ENCODE assay signal across 16 cellular contexts in genomic region chr6:144307880-144308279, GRCh38. TPM values are rescaled to one million over a fixed set of nuclear protein-coding genes. Genes with fewer than 3 reads are reported as not detected.
DNase-seq lines count a peak whose midpoint lies in the region; ATAC-seq, FAIRE-seq and TF ChIP-seq lines count a peak whose summit lies in the region.
"Had no signal": no experiment of that assay in that cellular context is flagged by ENCODE, and none has a peak within 500 bp of the region (broad histone marks: within the 10 kb centered on the region; RNA-seq: fewer than 3 reads in every experiment).

No MANE protein-coding gene starts in this region.

- no peak overlapping the region for H3K9ac ChIP-seq in H1 (replicated peaks in 1 of 4; ENCODE audit: extremely low read depth in 1 of 4, low read depth in 3 of 4, low read length in 3 of 4)

- H4K20me1 ChIP-seq in GM23338 (replicated peaks; ENCODE audit: insufficient read depth) (no peaks in the 10 kb centered on the region), H1 (replicated peaks in 1 of 2; ENCODE audit: control insufficient read depth in 1 of 2, insufficient read depth in 2 of 2, low read length in 2 of 2) (peaks cover 0 to 3% of the 10 kb centered on the region in 2 experiments)

- CTCF ChIA-PET in HEK293 (lab: Yijun Ruan, JAX) (interaction anchor here (0.6 kb wide), 1 partner anchor 33 kb away, joined by 3 read pairs; no protein-coding TSS in a partner anchor), H1 (lab: Charles Lee; ENCODE audit: partially characterized antibody) (interaction anchor here (0.9 kb wide), 1 partner anchor 89 kb away, joined by 3 read pairs; no protein-coding TSS in a partner anchor), Calu3 (lab: Charles Lee) (no interaction called here)

- no peak overlapping the region for H2BK120ac ChIP-seq in H1 (replicated peaks; ENCODE audit: low read depth, low read length)

- no peak for TF ChIP-seq CTCF in GM23338 (conservative IDR thresholded peaks at IDR 0.05; ENCODE audit: low read depth in 2 of 2)
- TF ChIP-seq CTCF in HEK293 (tag by site-specific recombination; IDR thresholded peaks at IDR 0.05) = no peak
- TF ChIP-seq CTCF in H1 (IDR thresholded peaks at IDR 0.05; ENCODE audit: control extremely low read depth in 1 of 3, insufficient read depth in 1 of 3, low read depth in 1 of 3, low read length in 3 of 3) = no peak
- TF ChIP-seq CTCF in right lobe of liver (IDR thresholded peaks at IDR 0.05) = no peak
- TF ChIP-seq CTCF in Calu3 (IDR thresholded peaks at IDR 0.05; ENCODE audit: unreplicated experiment) = no peak

- no peak overlapping the region for H3K18ac ChIP-seq in H1 (ENCODE audit: extremely low read depth, low read length)

- H3K4me1 ChIP-seq in GM23338 (ENCODE audit: insufficient read depth) (peaks cover 21% of the 10 kb centered on the region), HEK293 (ENCODE audit: control insufficient read depth, insufficient read depth, low read length) (0 out of 2 replicates have a peak, but pooled peaks cover 7% of the 10 kb centered on the region), H1 (replicated peaks in 1 of 4; ENCODE audit: control insufficient read depth in 3 of 4, insufficient read depth in 4 of 4, low read length in 3 of 4) (peaks cover 0 to 3% (median under 1%) of the 10 kb centered on the region in 4 experiments; a peak in 3 of 7 replicates), right lobe of liver (peaks cover 0 to 17% (median 0%) of the 10 kb centered on the region in 4 donors)

- H3K27ac Mint-ChIP-seq in GM23338 (peak overlapping the region; percentile 6; the same call in 1 of the 2 replicates), Calu3 (ENCODE audit: unreplicated experiment) (no peak overlapping the region)
- H3K27ac Mint-ChIP-seq: IgD-negative memory B cell had no signal

- H3F3A ChIP-seq in GM23338 (replicated peaks; ENCODE audit: low read depth) = no peaks in the 10 kb centered on the region

- peaks cover 3% of the 10 kb centered on the region; the same call in 1 of the 2 replicates for H3K9me2 ChIP-seq in GM23338 (ENCODE audit: insufficient read depth)

- H3K9me3 ChIP-seq in HEK293 (ENCODE audit: control insufficient read depth, insufficient read depth, low read depth, low read length) = no peaks in the 10 kb centered on the region
- H3K9me3 ChIP-seq in H1 (ENCODE audit: insufficient read depth in 2 of 2, low read depth in 1 of 2, low read length in 1 of 2) = no peaks in the 10 kb centered on the region
- no peaks in the 10 kb centered on the region for H3K9me3 ChIP-seq in right lobe of liver

- no peak for TF ChIP-seq EP300 in H1 (IDR thresholded peaks at IDR 0.05; ENCODE audit: borderline replicate concordance in 1 of 2, low read depth in 2 of 2, low read length in 2 of 2)

- WGBS in H1 (ENCODE audit: extremely low coverage in 1 of 2, insufficient coverage in 1 of 2, insufficient read length in 1 of 2, insufficient replicate concordance in 2 of 2, low coverage in 1 of 2, low lambda C conversion rate in 2 of 2, missing lambda C conversion rate in 1 of 2), 2 experiments = 74% methylated on average over 3 of the region's 3 CpGs; no CpG with 5 or more reads in 1 of the 2 experiments
- WGBS in right lobe of liver (ENCODE audit: insufficient coverage, low coverage, low lambda C conversion rate, missing lambda C conversion rate) = 50% methylated on average over 2 of the region's 3 CpGs

- FAIRE-seq in H1 (lab: Jason Lieb, UNC) = no peak
- FAIRE-seq: RCC 7860 had no signal

- no peak overlapping the region for H3K23ac ChIP-seq in H1 (ENCODE audit: insufficient read length)

- H2BK15ac ChIP-seq in H1 (ENCODE audit: low read length) = no peak overlapping the region

- intact Hi-C loops in right lobe of liver (cut with DNase I) = no loop called here
- intact Hi-C loops in Calu3 (cut with micrococcal nuclease; ENCODE audit: unreplicated experiment) = no loop called here

- H2BK12ac ChIP-seq in H1 (ENCODE audit: low read depth, low read length) = no peak overlapping the region

- H3K4me2 ChIP-seq in GM23338 (no peak overlapping the region), H1 (ENCODE audit: insufficient read depth in 1 of 2, low read depth in 2 of 2, low read length in 2 of 2) (no peak overlapping the region; a peak in 1 of 4 replicates)

- peaks cover 34% of the 10 kb centered on the region for H3K79me2 ChIP-seq in GM23338 (replicated peaks; ENCODE audit: insufficient read depth)
- peaks cover 0 to 12% of the 10 kb centered on the region in 2 experiments; a peak in 2 of 4 replicates for H3K79me2 ChIP-seq in H1 (ENCODE audit: control insufficient read depth in 1 of 2, insufficient read depth in 2 of 2, low read length in 2 of 2)

- H3K4me3 ChIP-seq in GM23338 = no peak overlapping the region
- H3K4me3 ChIP-seq in HEK293 (ENCODE audit: low read depth, low read length) = no peak overlapping the region
- no peak overlapping the region for H3K4me3 ChIP-seq in H1 (ENCODE audit: extremely low read depth in 1 of 4, insufficient read depth in 2 of 4, low read depth in 3 of 4, low read length in 4 of 4)
- H3K4me3 ChIP-seq in right lobe of liver = no peak overlapping the region
- H3K4me3 ChIP-seq: SK-N-MC had no signal

- H3K9me3 Mint-ChIP-seq in GM23338 (no peaks in the 10 kb centered on the region), Calu3 (ENCODE audit: low read depth, unreplicated experiment) (no peaks in the 10 kb centered on the region)
- H3K9me3 Mint-ChIP-seq: IgD-negative memory B cell had no signal

- peaks cover 3% of the 10 kb centered on the region; the same call in 1 of the 2 replicates for H3K79me1 ChIP-seq in H1 (ENCODE audit: low read depth, low read length)

- H4K5ac ChIP-seq in H1 (ENCODE audit: insufficient read length, low read depth, low read length) = no peak overlapping the region

- POLR2A ChIA-PET in HEK293 (lab: Yijun Ruan, JAX) = no interaction called here
- POLR2A ChIA-PET in H1 (lab: Charles Lee; ENCODE audit: partially characterized antibody) = interaction anchor here (1.6 kb wide), 2 partner anchors 9 to 22 kb away, joined by 3 to 4 read pairs; no protein-coding TSS in a partner anchor

- H3K14ac ChIP-seq in H1 (ENCODE audit: insufficient read length) = no peak overlapping the region

- H3K27me3 ChIP-seq in GM23338 (ENCODE audit: insufficient read depth) (no peaks in the 10 kb centered on the region), H1 (replicated peaks in 1 of 4; ENCODE audit: control insufficient read depth in 3 of 4, extremely low read depth in 1 of 4, insufficient read depth in 3 of 4, low read length in 3 of 4) (no peaks in the 10 kb centered on the region), right lobe of liver (no peaks in the 10 kb centered on the region)

- H2BK5ac ChIP-seq in H1 (ENCODE audit: low read depth, low read length) = no peak overlapping the region

- no peak overlapping the region for H3K56ac ChIP-seq in H1 (replicated peaks; ENCODE audit: insufficient read length, low read depth, low read length)

- no peak overlapping the region for H3K4me3 Mint-ChIP-seq in GM23338
- H3K4me3 Mint-ChIP-seq in Calu3 (ENCODE audit: low read depth, unreplicated experiment) = no peak overlapping the region
- H3K4me3 Mint-ChIP-seq: IgD-negative memory B cell had no signal

- H3K4me1 Mint-ChIP-seq in GM23338 (peaks cover 20% of the 10 kb centered on the region), Calu3 (ENCODE audit: low read depth, unreplicated experiment) (peaks cover 24% of the 10 kb centered on the region)

- H3K4ac ChIP-seq in H1 (replicated peaks; ENCODE audit: insufficient read length, low read depth, low read length) = no peak overlapping the region

- H3K27me3 Mint-ChIP-seq in GM23338 (ENCODE audit: insufficient read depth, low read depth, poor library complexity) = peaks cover 2% of the 10 kb centered on the region
- no peaks in the 10 kb centered on the region for H3K27me3 Mint-ChIP-seq in Calu3 (ENCODE audit: unreplicated experiment)

- TF ChIP-seq RAD21 in H1 (IDR thresholded peaks at IDR 0.05 in 1 of 2, conservative IDR thresholded peaks at IDR 0.05 in 1 of 2; ENCODE audit: low read depth in 2 of 2, low read length in 2 of 2) = no peak

- H4K91ac ChIP-seq in H1 (replicated peaks; ENCODE audit: insufficient read length, low read length) = no peak overlapping the region

- no peak overlapping the region for H2AFZ ChIP-seq in GM23338
- no peak overlapping the region for H2AFZ ChIP-seq in H1 (ENCODE audit: low read length)

- ATAC-seq in GM23338 (peak; percentile 70), right lobe of liver (peak; percentile 51 to 83 (median 78)), esophagus mucosa (no peak)

- H3K27ac ChIP-seq in GM23338 (ENCODE audit: low read depth) (no peak overlapping the region), HEK293 (ENCODE audit: extremely low read depth, low read depth, low read length) (no peak overlapping the region), H1 (ENCODE audit: low read depth, low read length) (no peak overlapping the region), right lobe of liver (no peak overlapping the region)
- H3K27ac ChIP-seq: SK-N-MC had no signal

- H3K36me3 ChIP-seq in GM23338 (ENCODE audit: insufficient read depth) (peaks cover 3% of the 10 kb centered on the region; the same call in 1 of the 2 replicates), HEK293 (ENCODE audit: control insufficient read depth in 2 of 2, insufficient read depth in 1 of 2, low read length in 2 of 2) (peaks cover 0 to 15% of the 10 kb centered on the region in 2 experiments; a peak in 2 of 3 replicates), H1 (ENCODE audit: control insufficient read depth in 2 of 4, insufficient read depth in 4 of 4, low read length in 3 of 4) (0 out of 8 replicates have a peak, but pooled peaks cover 0 to 2% (median 0%) of the 10 kb centered on the region in 4 experiments), right lobe of liver (no peaks in the 10 kb centered on the region)

- BruUV-seq in Calu3 (replicated peaks; lab: Mats Ljungman, UMichigan) = no TSS peak

- H3K36me3 Mint-ChIP-seq in GM23338 (ENCODE audit: low read depth) (peaks cover 20% of the 10 kb centered on the region; the same call in 2 of the 3 replicates), Calu3 (ENCODE audit: insufficient read depth, unreplicated experiment) (peaks cover 16% of the 10 kb centered on the region)

- no peak for TF ChIP-seq POLR2A in H1 (IDR thresholded peaks at IDR 0.05; ENCODE audit: control extremely low read depth in 1 of 2, low read depth in 2 of 2, low read length in 2 of 2)
- no peak for TF ChIP-seq POLR2A in right lobe of liver (IDR thresholded peaks at IDR 0.05)

- no peak overlapping the region for H2AK5ac ChIP-seq in H1 (ENCODE audit: low read depth, low read length)

- peaks cover 2% of the 10 kb centered on the region; the same call in 1 of the 2 replicates for H3K23me2 ChIP-seq in H1 (ENCODE audit: low read depth, low read length)

- peak; percentile 54 for DNase-seq in GM23338 (ENCODE audit: low spot score)
- no peak for DNase-seq in H1 (ENCODE audit: low read depth in 1 of 2, low spot score in 2 of 2)
- no peak for DNase-seq in right lobe of liver
- no peak for DNase-seq in activated CD8-positive, alpha-beta memory T cell treated with anti-CD3 and anti-CD28 coated beads, Interleukin-2, amount 50 U/mL, for 48 hours
- DNase-seq in Calu3 = no peak
- DNase-seq: NCI-H1436, NCI-H2029, NCI-H2227 treated with DMSO at 0.1 percent for 48 hours, NCI-H524, Right ventricle myocardium superior had no signal

- no peak overlapping the region for H2BK20ac ChIP-seq in H1 (ENCODE audit: low read length)

- H4K8ac ChIP-seq in H1 (ENCODE audit: extremely low read depth, insufficient read depth, low read length) = no peak overlapping the region

RNA-seq across cellular contexts. Expression of gene UTRN, which starts 22.7 kb away (rescaled TPM):
- 86.8 and 121 TPM in 2 replicates for total RNA-seq in GM23338 (2014; rRNA removed; shearing (Covaris generic))
- polyA plus RNA-seq in GM23338 (2016; fragmentation: Nextera tagmentation; extraction: Ambion mirVana) (34.8 and 53.9 TPM in 2 replicates), H1 (2011; rRNA removed) (21.8 and 25.0 TPM in 2 replicates)
- total RNA-seq in H1 (2021; fragmentation: NEBNext Ultra II Directional; extraction: Animal tissue kit (Norgen Biotek cat#: 25700)) = 91.2 and 112 TPM in 2 replicates
- 30.4 TPM for polyA plus RNA-seq in H1 (2011; cell fraction: cytosol; rRNA removed)
- polyA plus RNA-seq in H1 (2011; cell fraction: nucleus; rRNA removed) = 45.8 TPM
- polyA plus RNA-seq in H1 (2012, experiment 1 of 2) = 34.7 to 45.5 TPM (median 41.2 TPM) in 4 replicates
- 1.9 TPM for polyA plus RNA-seq in H1 (2012, experiment 2 of 2)
- polyA plus RNA-seq in H1 (2013, experiment 1 of 2) = 37.2 TPM
- polyA plus RNA-seq in H1 (2013, experiment 2 of 2) = 37.2 TPM
- polyA minus RNA-seq in H1 (2011; rRNA and poly(A)+ RNA removed) = 85.4 and 136 TPM in 2 replicates
- polyA minus RNA-seq in H1 (2011; cell fraction: cytosol; rRNA and poly(A)+ RNA removed) = 81.0 TPM
- polyA minus RNA-seq in H1 (2011; cell fraction: nucleus; rRNA and poly(A)+ RNA removed) = 206 TPM
- total RNA-seq in right lobe of liver (10 to 100 TPM; 27.7 to 66.5 (median 40.8) TPM), esophagus mucosa (44.0 TPM), Calu3 (2022) (89.4 and 109 TPM in 2 replicates)
- total RNA-seq: G401 had no signal
